Comparison of ENCODE assay signal across 26 cellular contexts in the genomic region with DNA sequence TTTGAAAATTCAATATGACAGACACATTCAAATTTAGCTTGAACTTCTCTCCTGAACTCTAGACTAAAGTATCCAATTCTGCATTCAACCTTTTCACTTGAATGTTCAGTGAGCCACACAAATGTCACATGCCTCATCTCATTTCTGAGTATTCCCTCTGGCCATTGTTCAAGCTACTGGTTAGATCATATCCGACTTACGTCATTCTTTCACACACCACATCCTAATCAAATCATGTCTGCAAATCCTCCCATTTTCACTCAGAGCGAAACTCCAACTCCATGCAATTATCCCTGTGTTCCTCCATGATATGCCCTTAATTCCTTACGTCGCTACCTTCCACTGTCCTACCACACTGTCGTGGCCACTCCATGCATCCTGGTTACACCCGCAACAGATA.
"Had no signal": no experiment of that assay in that cellular context is flagged by ENCODE, and none has a peak within 500 bp of the region (broad histone marks: within the 10 kb centered on the region; RNA-seq: fewer than 3 reads in every experiment).

No MANE protein-coding gene starts in this region.

- H3K27ac ChIP-seq: body of pancreas, cardiac muscle cell, coronary artery, dorsolateral prefrontal cortex, heart left ventricle, lower lobe of right lung, neural progenitor cell, spleen, tibial nerve had no signal

- H3K9ac ChIP-seq: neural progenitor cell had no signal

- ATAC-seq: activated CD4-positive, alpha-beta T cell treated with anti-CD3 and anti-CD28 coated beads for 36 hours; activated CD8-positive, alpha-beta memory T cell treated with anti-CD3 and anti-CD28 coated beads, Interleukin-2, amount 10 ng/mL, durations not matched to agents 7 days and 5 days; activated CD8-positive, alpha-beta T cell treated with anti-CD3 and anti-CD28 coated beads, Interleukin-2, amount 10 ng/mL, durations not matched to agents 7 days and 5 days; activated naive CD4-positive, alpha-beta T cell treated with anti-CD3 and anti-CD28 coated beads, Interleukin-2, amount 50 U/mL, for 72 hours; activated T-cell treated with anti-CD3 and anti-CD28 coated beads, Interleukin-2, amount 50 U/mL, for 72 hours; body of pancreas; heart left ventricle; left lobe of liver; lower lobe of right lung; natural killer cell; right cardiac atrium had no signal

- H3K4me2 ChIP-seq: neural progenitor cell had no signal

- H3K4me3 ChIP-seq: body of pancreas, cardiac muscle cell, coronary artery, dorsolateral prefrontal cortex, heart left ventricle, lower lobe of right lung, neural progenitor cell, spleen, tibial nerve had no signal

- H3K4me1 ChIP-seq: body of pancreas, heart left ventricle, lower lobe of right lung, neural progenitor cell, spleen, tibial nerve had no signal

- DNase-seq: activated CD4-positive, alpha-beta T cell treated with anti-CD3 and anti-CD28 coated beads for 36 hours; activated CD4-positive, CD25-positive, alpha-beta regulatory T cell; activated CD8-positive, alpha-beta memory T cell treated with anti-CD3 and anti-CD28 coated beads, Interleukin-2, amount 10 ng/mL, durations not matched to agents 7 days and 5 days; activated CD8-positive, alpha-beta T cell treated with anti-CD3 and anti-CD28 coated beads, Interleukin-2, amount 10 ng/mL, durations not matched to agents 7 days and 5 days; activated naive CD4-positive, alpha-beta T cell; activated T-cell treated with anti-CD3 and anti-CD28 coated beads, Interleukin-2, amount 50 U/mL, for 72 hours; body of pancreas; dorsolateral prefrontal cortex; effector memory CD4-positive, alpha-beta T cell; erythroblast; foreskin fibroblast; heart left ventricle; hypothalamus; immature natural killer cell; lower lobe of right lung; mesendoderm; natural killer cell; right cardiac atrium; spleen; stimulated activated naive CD4-positive, alpha-beta T cell treated with Interleukin-2 at 50 U/mL for 16 hours had no signal

- H3K9me3 ChIP-seq: body of pancreas, lower lobe of right lung, tibial nerve had no signal

- H2AFZ ChIP-seq: neural progenitor cell had no signal

- H3K36me3 ChIP-seq: cardiac muscle cell, heart left ventricle, lower lobe of right lung, neural progenitor cell, spleen, tibial nerve had no signal

- H3K27me3 ChIP-seq: body of pancreas, cardiac muscle cell, dorsolateral prefrontal cortex, heart left ventricle, neural progenitor cell, spleen, tibial nerve had no signal
